ENCODE assay signal across 9 cellular contexts in genomic region chr3:143751643-143752178, GRCh38.
DNase-seq lines count a peak whose midpoint lies in the region; ATAC-seq lines count a peak whose summit lies in the region.
"Had no signal": no experiment of that assay in that cellular context is flagged by ENCODE, and none has a peak within 500 bp of the region (broad histone marks: within the 10 kb centered on the region; RNA-seq: fewer than 3 reads in every experiment).

No MANE protein-coding gene starts in this region.

- intact Hi-C loops in left ventricle myocardium superior (cut with micrococcal nuclease) = no loop called here

- DNase-seq in activated CD8-positive, alpha-beta memory T cell treated with anti-CD3 and anti-CD28 coated beads, Interleukin-2, amount 50 U/mL, for 48 hours = peak; percentile 73
- DNase-seq in stimulated activated CD8-positive, alpha-beta memory T cell treated with anti-CD3 and anti-CD28 coated beads, Interleukin-7, amount 100 ng/mL, for 24 hours (ENCODE audit: low read depth) = peak; percentile 2
- DNase-seq in left ventricle myocardium superior = no peak
- no peak for DNase-seq in inferior parietal cortex (ENCODE audit: extremely low spot score)
- DNase-seq in NCI-H1048 (lab: John Stamatoyannopoulos, UW) = no peak
- no peak for DNase-seq in effector CD8-positive, alpha-beta T cell (lab: John Stamatoyannopoulos, UW)
- DNase-seq: NCI-H1694 had no signal

- ATAC-seq in GM19452 (IDR thresholded peaks at IDR 0.05; ENCODE audit: unreplicated experiment) (peak; percentile 79), HG03342 (IDR thresholded peaks at IDR 0.05; ENCODE audit: unreplicated experiment) (peak; percentile 82), left ventricle myocardium superior (no peak)

Comparison
In these comparisons a context has a peak if more than half of its experiments do, and no peak if none do; other contexts are left out.
1. DNase-seq: peak in activated CD8-positive, alpha-beta memory T cell treated with anti-CD3 and anti-CD28 coated beads, Interleukin-2, amount 50 U/mL, for 48 hours (single experiment) and stimulated activated CD8-positive, alpha-beta memory T cell treated with anti-CD3 and anti-CD28 coated beads, Interleukin-7, amount 100 ng/mL, for 24 hours (single experiment); none in left ventricle myocardium superior (single experiment), inferior parietal cortex (single experiment), NCI-H1048 (single experiment) and effector CD8-positive, alpha-beta T cell (single experiment).